In the genomic region with DNA sequence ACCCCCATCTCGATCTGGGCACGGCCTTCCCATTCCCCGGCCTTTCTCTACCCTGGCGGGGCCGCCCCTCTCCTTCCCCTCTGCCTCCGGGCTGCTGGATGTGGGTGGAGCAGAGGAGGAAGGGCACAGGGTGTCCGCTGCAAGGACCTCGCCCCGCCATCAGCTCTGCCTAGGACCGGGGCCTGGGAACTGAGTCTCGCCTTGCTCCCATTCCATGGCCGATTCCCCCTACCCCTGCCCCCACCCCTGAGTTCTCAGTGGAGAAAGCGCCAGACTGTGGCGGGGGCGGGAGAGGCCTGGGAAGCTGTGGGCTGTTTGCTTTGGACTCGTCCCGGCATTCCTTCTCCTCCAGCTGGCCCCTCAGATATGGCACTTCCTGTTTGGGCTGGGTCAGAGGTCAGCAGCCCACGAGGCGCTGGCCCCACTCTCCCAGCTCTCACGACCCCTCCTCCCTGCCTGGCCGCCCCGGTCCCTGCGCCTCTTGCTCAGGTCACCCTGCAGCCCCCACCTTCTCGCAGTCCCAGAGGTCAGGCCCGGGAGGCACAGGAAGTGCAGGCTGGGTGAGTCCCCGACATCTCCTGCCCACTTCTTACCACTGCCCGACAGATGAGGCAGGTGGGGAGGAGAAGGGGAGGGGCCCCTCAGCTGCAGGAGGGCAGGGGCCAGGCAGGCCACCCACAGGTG, we compare ENCODE assay signal across 14 cellular contexts. TPM values are rescaled to one million over a fixed set of nuclear protein-coding genes. Genes with fewer than 3 reads are reported as not detected.
DNase-seq lines count a peak whose midpoint lies in the region; ATAC-seq and TF ChIP-seq lines count a peak whose summit lies in the region.
"Had no signal": no experiment of that assay in that cellular context is flagged by ENCODE, and none has a peak within 500 bp of the region (broad histone marks: within the 10 kb centered on the region; RNA-seq: fewer than 3 reads in every experiment).

No MANE protein-coding gene starts in this region.

- peaks cover 0 to 25% (median 11%) of the 10 kb centered on the region in 12 donors for H3K4me1 ChIP-seq in heart left ventricle
- H3K4me1 ChIP-seq in neural progenitor cell: peaks cover 7% of the 10 kb centered on the region

- no peaks in the 10 kb centered on the region for H3K27me3 ChIP-seq in AG04450 (ENCODE audit: control insufficient read depth, insufficient read depth, low read length)
- H3K27me3 ChIP-seq in WERI-Rb-1 (ENCODE audit: insufficient read depth, low read depth, severe bottlenecking): peaks cover 19% of the 10 kb centered on the region
- no peaks in the 10 kb centered on the region for H3K27me3 ChIP-seq in heart left ventricle
- no peaks in the 10 kb centered on the region for H3K27me3 ChIP-seq in neural progenitor cell

- H3K36me3 ChIP-seq in WERI-Rb-1 (no peaks in the 10 kb centered on the region), heart left ventricle (no peaks in the 10 kb centered on the region), neural progenitor cell (no peaks in the 10 kb centered on the region)

- no peak overlapping the region for H3K9ac ChIP-seq in neural progenitor cell

- ATAC-seq in heart left ventricle: peak; percentile 38 to 83 (median 67)
- ATAC-seq: naive thymus-derived CD8-positive, alpha-beta T cell; stimulated activated memory B cell treated with anti-CD40 and anti-IgM and Interleukin-4, amounts not matched to agents 10 μg/mL and 1 μg/mL and 100 μg/mL, for 72 hours had no signal

- H3K9me3 Mint-ChIP-seq in neural progenitor cell: peaks cover 10% of the 10 kb centered on the region
- H3K9me3 Mint-ChIP-seq: naive thymus-derived CD8-positive, alpha-beta T cell; stimulated activated memory B cell treated with anti-CD40 and anti-IgM and Interleukin-4, amounts not matched to agents 10 μg/mL and 1 μg/mL and 100 μg/mL, for 72 hours had no signal

- no peak overlapping the region for H3K27ac Mint-ChIP-seq in neural progenitor cell
- H3K27ac Mint-ChIP-seq: naive thymus-derived CD8-positive, alpha-beta T cell; stimulated activated memory B cell treated with anti-CD40 and anti-IgM and Interleukin-4, amounts not matched to agents 10 μg/mL and 1 μg/mL and 100 μg/mL, for 72 hours had no signal

- no peaks in the 10 kb centered on the region for H3K9me3 ChIP-seq in AG04450 (ENCODE audit: control insufficient read depth, insufficient read depth, low read length)
- H3K9me3 ChIP-seq in WERI-Rb-1 (ENCODE audit: severe bottlenecking): no peaks in the 10 kb centered on the region
- H3K9me3 ChIP-seq in heart left ventricle: no peaks in the 10 kb centered on the region
- H3K9me3 ChIP-seq in neural progenitor cell (ENCODE audit: low read depth): no peaks in the 10 kb centered on the region

- no peak overlapping the region for H3K4me3 Mint-ChIP-seq in neural progenitor cell
- H3K4me3 Mint-ChIP-seq: naive thymus-derived CD8-positive, alpha-beta T cell; stimulated activated memory B cell treated with anti-CD40 and anti-IgM and Interleukin-4, amounts not matched to agents 10 μg/mL and 1 μg/mL and 100 μg/mL, for 72 hours had no signal

- 40 to 71% (median 62%) methylated on average over 15 to 27 of the region's 27 CpGs for WGBS in heart left ventricle, 4 donors

- H3K27me3 Mint-ChIP-seq in neural progenitor cell (ENCODE audit: insufficient read depth, low read depth): peaks cover 7% of the 10 kb centered on the region
- H3K27me3 Mint-ChIP-seq: naive thymus-derived CD8-positive, alpha-beta T cell had no signal

- CTCF ChIA-PET in AG04450 (lab: Charles Lee) (interaction anchor here (3.9 kb wide), 1 partner anchor 17 kb away, joined by 18 read pairs; the partner anchor contains the start of gene HAUS7), GM10248 (lab: Yijun Ruan, JAX) (interaction anchor here (2.2 kb wide), 1 partner anchor 18 kb away, joined by 6 read pairs; the partner anchor contains the start of gene HAUS7)

- DNase-seq in AG04450 (ENCODE audit: low read depth, low spot score): no peak
- DNase-seq in WERI-Rb-1: peak; percentile 56
- peak; percentile 71 to 77 (median 73) for DNase-seq in heart left ventricle
- peak; percentile 20 for DNase-seq in neural progenitor cell (ENCODE audit: low spot score)
- DNase-seq in NCI-H2171 (lab: John Stamatoyannopoulos, UW): no peak
- no peak for DNase-seq in Kasumi-1 (lab: John Stamatoyannopoulos, UW)
- DNase-seq in A172 (ENCODE audit: low spot score): no peak
- no peak for DNase-seq in GM10248 (ENCODE audit: extremely low spot score)
- DNase-seq: activated CD4-positive, alpha-beta T cell treated with anti-CD3 and anti-CD28 coated beads, Interleukin-2, amount 50 U/mL, for 4 hours; DMS79 treated with DMSO at 0.1 percent for 48 hours; hippocampal formation; naive thymus-derived CD8-positive, alpha-beta T cell; NCI-H1105 treated with DMSO at 0.1 percent for 48 hours had no signal

- intact Hi-C loops in heart left ventricle (cut with DNase I): no loop called here

- no peaks in the 10 kb centered on the region for H3F3A ChIP-seq in neural progenitor cell (ENCODE audit: low read depth)

- no peak overlapping the region for H2AFZ ChIP-seq in neural progenitor cell (replicated peaks)

- H4K20me1 ChIP-seq in neural progenitor cell (ENCODE audit: low read depth): no peaks in the 10 kb centered on the region

- TF ChIP-seq POLR2A in heart left ventricle (IDR thresholded peaks at IDR 0.05): no peak

- peaks cover 1% of the 10 kb centered on the region for H3K36me3 Mint-ChIP-seq in neural progenitor cell
- H3K36me3 Mint-ChIP-seq: naive thymus-derived CD8-positive, alpha-beta T cell; stimulated activated memory B cell treated with anti-CD40 and anti-IgM and Interleukin-4, amounts not matched to agents 10 μg/mL and 1 μg/mL and 100 μg/mL, for 72 hours had no signal

- TF ChIP-seq CTCF in AG04450 (IDR thresholded peaks at IDR 0.05; ENCODE audit: low read depth, low read length) (no peak), WERI-Rb-1 (IDR thresholded peaks at IDR 0.05; ENCODE audit: low read depth, low read length) (no peak), heart left ventricle (IDR thresholded peaks at IDR 0.05) (no peak), neural progenitor cell (IDR thresholded peaks at IDR 0.05) (no peak), GM10248 (IDR thresholded peaks at IDR 0.05; ENCODE audit: control extremely low read depth, extremely low read depth, low read depth, missing control alignments) (no peak)

- POLR2A ChIA-PET in AG04450 (lab: Yijun Ruan, JAX): interaction anchor here (0.7 kb wide), 1 partner anchor 11 kb away, joined by 4 read pairs; no protein-coding TSS in a partner anchor
- POLR2A ChIA-PET in GM10248 (lab: Yijun Ruan, JAX): no interaction called here

- H3K4me2 ChIP-seq in neural progenitor cell: no peak overlapping the region

- H3K4me1 Mint-ChIP-seq in neural progenitor cell: peaks cover 11% of the 10 kb centered on the region
- H3K4me1 Mint-ChIP-seq: naive thymus-derived CD8-positive, alpha-beta T cell; stimulated activated memory B cell treated with anti-CD40 and anti-IgM and Interleukin-4, amounts not matched to agents 10 μg/mL and 1 μg/mL and 100 μg/mL, for 72 hours had no signal

- H3K4me3 ChIP-seq in AG04450 (ENCODE audit: low read depth, low read length) (no peak overlapping the region), WERI-Rb-1 (ENCODE audit: low read depth, low read length) (no peak overlapping the region), heart left ventricle (peak overlapping the region in 1 of 12 donors; percentile 10), neural progenitor cell (no peak overlapping the region)

- peak overlapping the region; percentile 39 for H3K27ac ChIP-seq in AG04450 (ENCODE audit: low read depth, low read length)
- peak overlapping the region; percentile 59 for H3K27ac ChIP-seq in WERI-Rb-1
- H3K27ac ChIP-seq in heart left ventricle: peak overlapping the region in 11 of 12 donors; percentile 23 to 87 (median 58)
- no peak overlapping the region for H3K27ac ChIP-seq in neural progenitor cell

- H3K79me2 ChIP-seq in neural progenitor cell (ENCODE audit: low read depth): no peaks in the 10 kb centered on the region

RNA-seq across cellular contexts. Expression of gene BGN, which starts 6.4 kb away (rescaled TPM):
- polyA plus RNA-seq in AG04450 (2011; rRNA removed) (97.2 and 143 TPM in 2 replicates), heart left ventricle (10 to 100 TPM; 57.9 to 86.3 TPM)
- 66.2 and 82.8 TPM in 2 replicates for polyA minus RNA-seq in AG04450 (2011; rRNA and poly(A)+ RNA removed)
- total RNA-seq in heart left ventricle (100 to 1,000 TPM in 2 of 9 donors, 10 to 100 TPM in 7; 55.7 to 264 (median 76.9) TPM), neural progenitor cell (ENCODE audit: low replicate concordance) (0.37 TPM in 1 of 2 replicates, not detected in the other)
- total RNA-seq in A172 (2014; rRNA removed; shearing (Covaris generic)): not detected in 2 replicates
- total RNA-seq: naive thymus-derived CD8-positive, alpha-beta T cell had no signal
- polyA plus RNA-seq: naive thymus-derived CD8-positive, alpha-beta T cell had no signal

RNA-seq across cellular contexts. Expression of gene HAUS7, which starts 18.0 kb away (rescaled TPM):
- polyA plus RNA-seq in AG04450 (2011; rRNA removed): 13.2 and 16.5 TPM in 2 replicates
- polyA minus RNA-seq in AG04450 (2011; rRNA and poly(A)+ RNA removed): 16.2 and 23.0 TPM in 2 replicates
- total RNA-seq in heart left ventricle: 10 to 100 TPM; 15.3 to 28.2 (median 19.5) TPM
- 10 to 100 TPM; 23.9 to 25.8 TPM for polyA plus RNA-seq in heart left ventricle
- total RNA-seq in neural progenitor cell (ENCODE audit: low replicate concordance): 13.1 and 25.9 TPM in 2 replicates
- 55.7 and 62.6 TPM in 2 replicates for total RNA-seq in A172 (2014; rRNA removed; shearing (Covaris generic))

RNA-seq across cellular contexts. Expression of gene ATP2B3, which starts 29.1 kb away (rescaled TPM):
- polyA plus RNA-seq in AG04450 (2011; rRNA removed): 0.01 TPM in 1 of 2 replicates, not detected in the other
- not detected in 2 replicates for polyA minus RNA-seq in AG04450 (2011; rRNA and poly(A)+ RNA removed)
- under 1 TPM in 1 of 9 donors, not detected in 8; 0.12 TPM for total RNA-seq in heart left ventricle
- not detected for polyA plus RNA-seq in heart left ventricle
- 0.59 TPM in 1 of 2 replicates, not detected in the other for total RNA-seq in neural progenitor cell (ENCODE audit: low replicate concordance)
- total RNA-seq in A172 (2014; rRNA removed; shearing (Covaris generic)): not detected in 2 replicates
- total RNA-seq: naive thymus-derived CD8-positive, alpha-beta T cell had no signal
- polyA plus RNA-seq: naive thymus-derived CD8-positive, alpha-beta T cell had no signal

RNA-seq across cellular contexts. Expression of gene TREX2, which starts 42.5 kb away (rescaled TPM):
- polyA plus RNA-seq in AG04450 (2011; rRNA removed): not detected in 2 replicates
- not detected in 2 replicates for polyA minus RNA-seq in AG04450 (2011; rRNA and poly(A)+ RNA removed)
- under 1 TPM in 6 of 9 donors, not detected in 3; 0.22 to 0.48 (median 0.29) TPM for total RNA-seq in heart left ventricle
- under 1 TPM; 0.23 to 0.32 TPM for polyA plus RNA-seq in heart left ventricle
- 0.96 TPM in 1 of 2 replicates, not detected in the other for total RNA-seq in neural progenitor cell (ENCODE audit: low replicate concordance)
- total RNA-seq in A172 (2014; rRNA removed; shearing (Covaris generic)): 0.62 and 9.5 TPM in 2 replicates

Comparison
In these comparisons a context has a peak if more than half of its experiments do, and no peak if none do; other contexts are left out.
1. DNase-seq: peak in WERI-Rb-1 (single experiment), heart left ventricle (5 of 5) and neural progenitor cell (single experiment); none in AG04450 (single experiment), NCI-H2171 (single experiment), Kasumi-1 (0 of 2), A172 (single experiment) and GM10248 (single experiment).
2. RNA of gene BGN, which starts 6.4 kb away (total RNA-seq): 55.7 to 264 TPM in heart left ventricle; 0.37 TPM in neural progenitor cell and not detected in A172; every median in the first group is over 10 times any median in the second.